1 cellular context compared by ENCODE assay signal in genomic region chr19:35545855-35546381, GRCh38.
TF ChIP-seq lines count a peak whose summit lies in the region.

No MANE protein-coding gene starts in this region.

TF ChIP-seq in HEK293, 187 proteins besides CTCF, POLR2A, EP300 and RAD21 (continued from another document):
- TF ChIP-seq EGR2 (tag by site-specific recombination; IDR thresholded peaks at IDR 0.05; ENCODE audit: low read depth) (peak; percentile 79), ZNF112 (tag by site-specific recombination; IDR thresholded peaks at IDR 0.05) (no peak)
